ENCODE assay signal across 3 cellular contexts in the genomic region with DNA sequence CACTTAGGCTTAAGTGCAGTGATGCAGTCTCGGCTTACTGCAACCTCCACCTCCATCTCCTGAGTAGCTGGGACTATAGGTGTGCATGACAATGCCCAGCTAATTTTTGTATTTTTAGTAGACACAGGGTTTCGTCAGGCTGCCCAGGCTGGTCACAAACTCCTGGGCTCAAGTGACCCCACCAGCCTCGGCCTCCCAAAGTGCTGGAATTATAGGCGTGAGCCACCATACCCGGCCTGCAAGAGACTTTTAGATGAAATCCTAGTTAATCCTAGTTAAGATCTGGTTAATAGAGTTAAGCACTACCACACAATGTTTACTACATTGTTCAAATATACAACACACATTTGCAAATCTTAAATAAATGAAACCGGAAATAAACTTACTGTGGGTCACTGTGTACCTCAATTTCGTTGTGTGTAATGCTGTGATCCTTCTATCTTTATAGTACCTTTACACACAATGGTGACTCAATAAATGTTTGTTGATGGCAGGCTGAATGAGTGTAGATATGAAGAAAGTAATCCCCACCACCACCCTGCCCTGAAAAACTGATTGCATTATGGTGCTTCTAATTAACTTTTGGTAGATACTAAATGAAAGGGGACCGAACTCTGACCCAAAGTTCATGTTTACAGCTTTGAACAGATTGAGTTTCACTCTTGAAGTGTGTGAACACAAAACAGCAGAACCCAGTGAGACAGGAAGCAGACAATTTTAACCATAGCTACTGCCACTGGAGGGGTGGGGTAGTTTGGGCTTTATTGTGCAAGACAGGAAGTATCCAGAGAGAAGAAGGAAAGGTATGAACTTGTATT.
TF ChIP-seq lines count a peak whose summit lies in the region.

No MANE protein-coding gene starts in this region.

TF ChIP-seq in SK-N-SH, 30 proteins besides CTCF, POLR2A, EP300 and RAD21 (continues in another document):
- TF ChIP-seq, protein P1, sequence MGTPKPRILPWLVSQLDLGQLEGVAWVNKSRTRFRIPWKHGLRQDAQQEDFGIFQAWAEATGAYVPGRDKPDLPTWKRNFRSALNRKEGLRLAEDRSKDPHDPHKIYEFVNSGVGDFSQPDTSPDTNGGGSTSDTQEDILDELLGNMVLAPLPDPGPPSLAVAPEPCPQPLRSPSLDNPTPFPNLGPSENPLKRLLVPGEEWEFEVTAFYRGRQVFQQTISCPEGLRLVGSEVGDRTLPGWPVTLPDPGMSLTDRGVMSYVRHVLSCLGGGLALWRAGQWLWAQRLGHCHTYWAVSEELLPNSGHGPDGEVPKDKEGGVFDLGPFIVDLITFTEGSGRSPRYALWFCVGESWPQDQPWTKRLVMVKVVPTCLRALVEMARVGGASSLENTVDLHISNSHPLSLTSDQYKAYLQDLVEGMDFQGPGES (IDR thresholded peaks at IDR 0.05; ENCODE audit: low read depth, low read length): no peak
- TF ChIP-seq, protein P2, sequence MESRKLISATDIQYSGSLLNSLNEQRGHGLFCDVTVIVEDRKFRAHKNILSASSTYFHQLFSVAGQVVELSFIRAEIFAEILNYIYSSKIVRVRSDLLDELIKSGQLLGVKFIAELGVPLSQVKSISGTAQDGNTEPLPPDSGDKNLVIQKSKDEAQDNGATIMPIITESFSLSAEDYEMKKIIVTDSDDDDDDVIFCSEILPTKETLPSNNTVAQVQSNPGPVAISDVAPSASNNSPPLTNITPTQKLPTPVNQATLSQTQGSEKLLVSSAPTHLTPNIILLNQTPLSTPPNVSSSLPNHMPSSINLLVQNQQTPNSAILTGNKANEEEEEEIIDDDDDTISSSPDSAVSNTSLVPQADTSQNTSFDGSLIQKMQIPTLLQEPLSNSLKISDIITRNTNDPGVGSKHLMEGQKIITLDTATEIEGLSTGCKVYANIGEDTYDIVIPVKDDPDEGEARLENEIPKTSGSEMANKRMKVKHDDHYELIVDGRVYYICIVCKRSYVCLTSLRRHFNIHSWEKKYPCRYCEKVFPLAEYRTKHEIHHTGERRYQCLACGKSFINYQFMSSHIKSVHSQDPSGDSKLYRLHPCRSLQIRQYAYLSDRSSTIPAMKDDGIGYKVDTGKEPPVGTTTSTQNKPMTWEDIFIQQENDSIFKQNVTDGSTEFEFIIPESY (IDR thresholded peaks at IDR 0.05; ENCODE audit: borderline replicate concordance, low read depth): no peak
- TF ChIP-seq, protein P3, sequence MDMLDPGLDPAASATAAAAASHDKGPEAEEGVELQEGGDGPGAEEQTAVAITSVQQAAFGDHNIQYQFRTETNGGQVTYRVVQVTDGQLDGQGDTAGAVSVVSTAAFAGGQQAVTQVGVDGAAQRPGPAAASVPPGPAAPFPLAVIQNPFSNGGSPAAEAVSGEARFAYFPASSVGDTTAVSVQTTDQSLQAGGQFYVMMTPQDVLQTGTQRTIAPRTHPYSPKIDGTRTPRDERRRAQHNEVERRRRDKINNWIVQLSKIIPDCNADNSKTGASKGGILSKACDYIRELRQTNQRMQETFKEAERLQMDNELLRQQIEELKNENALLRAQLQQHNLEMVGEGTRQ (IDR thresholded peaks at IDR 0.05; ENCODE audit: borderline replicate concordance, low read depth, low read length): no peak
- TF ChIP-seq CHD2 (IDR thresholded peaks at IDR 0.05; ENCODE audit: low read length, partially characterized antibody) (no peak), GABPA (IDR thresholded peaks at IDR 0.05; ENCODE audit: low read depth) (no peak)
- TF ChIP-seq, protein P4, sequence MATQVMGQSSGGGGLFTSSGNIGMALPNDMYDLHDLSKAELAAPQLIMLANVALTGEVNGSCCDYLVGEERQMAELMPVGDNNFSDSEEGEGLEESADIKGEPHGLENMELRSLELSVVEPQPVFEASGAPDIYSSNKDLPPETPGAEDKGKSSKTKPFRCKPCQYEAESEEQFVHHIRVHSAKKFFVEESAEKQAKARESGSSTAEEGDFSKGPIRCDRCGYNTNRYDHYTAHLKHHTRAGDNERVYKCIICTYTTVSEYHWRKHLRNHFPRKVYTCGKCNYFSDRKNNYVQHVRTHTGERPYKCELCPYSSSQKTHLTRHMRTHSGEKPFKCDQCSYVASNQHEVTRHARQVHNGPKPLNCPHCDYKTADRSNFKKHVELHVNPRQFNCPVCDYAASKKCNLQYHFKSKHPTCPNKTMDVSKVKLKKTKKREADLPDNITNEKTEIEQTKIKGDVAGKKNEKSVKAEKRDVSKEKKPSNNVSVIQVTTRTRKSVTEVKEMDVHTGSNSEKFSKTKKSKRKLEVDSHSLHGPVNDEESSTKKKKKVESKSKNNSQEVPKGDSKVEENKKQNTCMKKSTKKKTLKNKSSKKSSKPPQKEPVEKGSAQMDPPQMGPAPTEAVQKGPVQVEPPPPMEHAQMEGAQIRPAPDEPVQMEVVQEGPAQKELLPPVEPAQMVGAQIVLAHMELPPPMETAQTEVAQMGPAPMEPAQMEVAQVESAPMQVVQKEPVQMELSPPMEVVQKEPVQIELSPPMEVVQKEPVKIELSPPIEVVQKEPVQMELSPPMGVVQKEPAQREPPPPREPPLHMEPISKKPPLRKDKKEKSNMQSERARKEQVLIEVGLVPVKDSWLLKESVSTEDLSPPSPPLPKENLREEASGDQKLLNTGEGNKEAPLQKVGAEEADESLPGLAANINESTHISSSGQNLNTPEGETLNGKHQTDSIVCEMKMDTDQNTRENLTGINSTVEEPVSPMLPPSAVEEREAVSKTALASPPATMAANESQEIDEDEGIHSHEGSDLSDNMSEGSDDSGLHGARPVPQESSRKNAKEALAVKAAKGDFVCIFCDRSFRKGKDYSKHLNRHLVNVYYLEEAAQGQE (IDR thresholded peaks at IDR 0.05; ENCODE audit: low read depth, low read length): no peak

TF ChIP-seq in SK-N-SH treated with all-trans-retinoic acid at 6 μM for 48 hours, 23 proteins besides CTCF, POLR2A, EP300 and RAD21 (continued from another document and continues in another):
- TF ChIP-seq, protein P5, sequence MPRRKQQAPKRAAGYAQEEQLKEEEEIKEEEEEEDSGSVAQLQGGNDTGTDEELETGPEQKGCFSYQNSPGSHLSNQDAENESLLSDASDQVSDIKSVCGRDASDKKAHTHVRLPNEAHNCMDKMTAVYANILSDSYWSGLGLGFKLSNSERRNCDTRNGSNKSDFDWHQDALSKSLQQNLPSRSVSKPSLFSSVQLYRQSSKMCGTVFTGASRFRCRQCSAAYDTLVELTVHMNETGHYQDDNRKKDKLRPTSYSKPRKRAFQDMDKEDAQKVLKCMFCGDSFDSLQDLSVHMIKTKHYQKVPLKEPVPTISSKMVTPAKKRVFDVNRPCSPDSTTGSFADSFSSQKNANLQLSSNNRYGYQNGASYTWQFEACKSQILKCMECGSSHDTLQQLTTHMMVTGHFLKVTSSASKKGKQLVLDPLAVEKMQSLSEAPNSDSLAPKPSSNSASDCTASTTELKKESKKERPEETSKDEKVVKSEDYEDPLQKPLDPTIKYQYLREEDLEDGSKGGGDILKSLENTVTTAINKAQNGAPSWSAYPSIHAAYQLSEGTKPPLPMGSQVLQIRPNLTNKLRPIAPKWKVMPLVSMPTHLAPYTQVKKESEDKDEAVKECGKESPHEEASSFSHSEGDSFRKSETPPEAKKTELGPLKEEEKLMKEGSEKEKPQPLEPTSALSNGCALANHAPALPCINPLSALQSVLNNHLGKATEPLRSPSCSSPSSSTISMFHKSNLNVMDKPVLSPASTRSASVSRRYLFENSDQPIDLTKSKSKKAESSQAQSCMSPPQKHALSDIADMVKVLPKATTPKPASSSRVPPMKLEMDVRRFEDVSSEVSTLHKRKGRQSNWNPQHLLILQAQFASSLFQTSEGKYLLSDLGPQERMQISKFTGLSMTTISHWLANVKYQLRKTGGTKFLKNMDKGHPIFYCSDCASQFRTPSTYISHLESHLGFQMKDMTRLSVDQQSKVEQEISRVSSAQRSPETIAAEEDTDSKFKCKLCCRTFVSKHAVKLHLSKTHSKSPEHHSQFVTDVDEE (CRISPR knock-in tag; IDR thresholded peaks at IDR 0.05): no peak
- TF ChIP-seq, protein P6, sequence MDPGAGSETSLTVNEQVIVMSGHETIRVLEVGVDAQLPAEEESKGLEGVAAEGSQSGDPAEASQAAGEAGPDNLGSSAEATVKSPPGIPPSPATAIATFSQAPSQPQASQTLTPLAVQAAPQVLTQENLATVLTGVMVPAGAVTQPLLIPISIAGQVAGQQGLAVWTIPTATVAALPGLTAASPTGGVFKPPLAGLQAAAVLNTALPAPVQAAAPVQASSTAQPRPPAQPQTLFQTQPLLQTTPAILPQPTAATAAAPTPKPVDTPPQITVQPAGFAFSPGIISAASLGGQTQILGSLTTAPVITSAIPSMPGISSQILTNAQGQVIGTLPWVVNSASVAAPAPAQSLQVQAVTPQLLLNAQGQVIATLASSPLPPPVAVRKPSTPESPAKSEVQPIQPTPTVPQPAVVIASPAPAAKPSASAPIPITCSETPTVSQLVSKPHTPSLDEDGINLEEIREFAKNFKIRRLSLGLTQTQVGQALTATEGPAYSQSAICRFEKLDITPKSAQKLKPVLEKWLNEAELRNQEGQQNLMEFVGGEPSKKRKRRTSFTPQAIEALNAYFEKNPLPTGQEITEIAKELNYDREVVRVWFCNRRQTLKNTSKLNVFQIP (CRISPR knock-in tag; IDR thresholded peaks at IDR 0.05; ENCODE audit: borderline replicate concordance, low read depth): no peak
- TF ChIP-seq ZFP3 (CRISPR knock-in tag; IDR thresholded peaks at IDR 0.05) (no peak), RARB (CRISPR knock-in tag; IDR thresholded peaks at IDR 0.05) (no peak), ISL1 (CRISPR knock-in tag; IDR thresholded peaks at IDR 0.05) (no peak), ZNF70 (CRISPR knock-in tag; IDR thresholded peaks at IDR 0.05) (no peak)
- TF ChIP-seq, protein P7, sequence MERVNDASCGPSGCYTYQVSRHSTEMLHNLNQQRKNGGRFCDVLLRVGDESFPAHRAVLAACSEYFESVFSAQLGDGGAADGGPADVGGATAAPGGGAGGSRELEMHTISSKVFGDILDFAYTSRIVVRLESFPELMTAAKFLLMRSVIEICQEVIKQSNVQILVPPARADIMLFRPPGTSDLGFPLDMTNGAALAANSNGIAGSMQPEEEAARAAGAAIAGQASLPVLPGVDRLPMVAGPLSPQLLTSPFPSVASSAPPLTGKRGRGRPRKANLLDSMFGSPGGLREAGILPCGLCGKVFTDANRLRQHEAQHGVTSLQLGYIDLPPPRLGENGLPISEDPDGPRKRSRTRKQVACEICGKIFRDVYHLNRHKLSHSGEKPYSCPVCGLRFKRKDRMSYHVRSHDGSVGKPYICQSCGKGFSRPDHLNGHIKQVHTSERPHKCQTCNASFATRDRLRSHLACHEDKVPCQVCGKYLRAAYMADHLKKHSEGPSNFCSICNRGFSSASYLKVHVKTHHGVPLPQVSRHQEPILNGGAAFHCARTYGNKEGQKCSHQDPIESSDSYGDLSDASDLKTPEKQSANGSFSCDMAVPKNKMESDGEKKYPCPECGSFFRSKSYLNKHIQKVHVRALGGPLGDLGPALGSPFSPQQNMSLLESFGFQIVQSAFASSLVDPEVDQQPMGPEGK (CRISPR knock-in tag; IDR thresholded peaks at IDR 0.05; ENCODE audit: borderline replicate concordance): no peak

TF ChIP-seq in HCT116, 20 proteins besides CTCF, POLR2A, EP300 and RAD21 (continued from another document and continues in another):
- TF ChIP-seq, protein P4 (IDR thresholded peaks at IDR 0.05; ENCODE audit: low read depth): no peak
- TF ChIP-seq YY1 (IDR thresholded peaks at IDR 0.05; ENCODE audit: extremely low read depth, insufficient replicate concordance, low read depth, low read length) (no peak), SIN3A (IDR thresholded peaks at IDR 0.05; ENCODE audit: low read depth) (no peak), EZH2 (IDR thresholded peaks at IDR 0.05) (no peak), FOSL1 (IDR thresholded peaks at IDR 0.05; ENCODE audit: low read depth) (peak; percentile 20; the same call in 1 of the 2 replicates), EZH2phosphoT487 (IDR thresholded peaks at IDR 0.05; ENCODE audit: borderline replicate concordance) (no peak), SP1 (IDR thresholded peaks at IDR 0.05; ENCODE audit: low read depth) (peak; percentile 47), ZNF274 (IDR thresholded peaks at IDR 0.05; ENCODE audit: low read depth, low read length) (no peak), ZFX (IDR thresholded peaks at IDR 0.05) (no peak), CBX3 (IDR thresholded peaks at IDR 0.05; ENCODE audit: low read depth) (peak; percentile 51; the same call in 1 of the 2 replicates), CEBPB (IDR thresholded peaks at IDR 0.05; ENCODE audit: low read depth) (peak; percentile 96), SRF (IDR thresholded peaks at IDR 0.05; ENCODE audit: low read depth) (no peak), JUND (IDR thresholded peaks at IDR 0.05) (no peak)
- TF ChIP-seq, protein P8, sequence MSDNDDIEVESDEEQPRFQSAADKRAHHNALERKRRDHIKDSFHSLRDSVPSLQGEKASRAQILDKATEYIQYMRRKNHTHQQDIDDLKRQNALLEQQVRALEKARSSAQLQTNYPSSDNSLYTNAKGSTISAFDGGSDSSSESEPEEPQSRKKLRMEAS (IDR thresholded peaks at IDR 0.05): no peak
- TF ChIP-seq, protein P9, sequence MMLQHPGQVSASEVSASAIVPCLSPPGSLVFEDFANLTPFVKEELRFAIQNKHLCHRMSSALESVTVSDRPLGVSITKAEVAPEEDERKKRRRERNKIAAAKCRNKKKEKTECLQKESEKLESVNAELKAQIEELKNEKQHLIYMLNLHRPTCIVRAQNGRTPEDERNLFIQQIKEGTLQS (IDR thresholded peaks at IDR 0.05): no peak
- TF ChIP-seq, protein P2 (IDR thresholded peaks at IDR 0.05; ENCODE audit: extremely low read depth, insufficient replicate concordance, low read length): no peak
